In the genomic region with DNA sequence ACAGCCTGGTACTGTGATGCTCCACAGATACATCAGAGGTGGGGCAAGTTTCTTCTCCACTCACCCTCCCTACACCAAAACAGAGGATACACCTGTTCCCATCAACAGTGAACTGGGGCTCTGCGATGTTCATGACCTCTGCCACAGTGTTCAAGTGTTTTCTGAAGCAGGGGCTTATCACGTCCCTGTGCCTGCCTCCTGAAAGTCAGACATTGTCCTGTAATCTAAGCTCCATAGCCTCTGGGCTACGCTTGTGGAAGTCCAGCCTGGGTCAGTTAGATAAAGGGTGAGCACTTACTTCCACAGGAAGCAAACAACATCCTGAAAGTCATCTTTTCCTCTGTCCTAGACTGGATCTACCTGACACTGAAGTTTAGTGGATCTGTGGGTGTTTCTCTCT, we compare ENCODE assay signal across 16 cellular contexts. TPM values are rescaled to one million over a fixed set of nuclear protein-coding genes. Genes with fewer than 3 reads are reported as not detected.
"Had no signal": no experiment of that assay in that cellular context is flagged by ENCODE, and none has a peak within 500 bp of the region (broad histone marks: within the 10 kb centered on the region; RNA-seq: fewer than 3 reads in every experiment).

No MANE protein-coding gene starts in this region.

- H3K9me3 ChIP-seq: ascending aorta, breast epithelium, ovary, tibial artery had no signal

- ATAC-seq: activated T-helper 17 cell treated with anti-CD3 and anti-CD28 coated beads, Interleukin-2, amount 50 U/mL, for 72 hours; esophagus mucosa had no signal

- DNase-seq: activated CD4-positive, alpha-beta T cell treated with anti-CD3 and anti-CD28 coated beads for 1 hour; activated CD4-positive, alpha-beta T cell treated with anti-CD3 and anti-CD28 coated beads, Interleukin-2, amount 50 U/mL, for 4 hours; activated naive CD4-positive, alpha-beta T cell treated with anti-CD3 and anti-CD28 coated beads for 36 hours; kidney glomerular epithelial cell; midbrain; ovary; stimulated activated CD4-positive, alpha-beta T cell treated with anti-CD3 and anti-CD28 coated beads, Interleukin-2, amount 100 ng/mL, for 48 hours; stimulated activated naive CD4-positive, alpha-beta T cell; T-helper 2 cell; tibial artery had no signal

- H3K4me3 ChIP-seq: ascending aorta, breast epithelium, lung, ovary, tibial artery had no signal

- H3K4me1 ChIP-seq: ascending aorta, breast epithelium, tibial artery had no signal

- H3K36me3 ChIP-seq: ascending aorta, breast epithelium, ovary, tibial artery had no signal

- H3K27ac ChIP-seq: ascending aorta, breast epithelium, ovary, tibial artery had no signal

- H3K27me3 ChIP-seq: ascending aorta, breast epithelium, ovary, tibial artery had no signal

RNA-seq across cellular contexts. Expression of a gene that starts 20.2 kb away (rescaled TPM):
- total RNA-seq: activated naive CD4-positive, alpha-beta T cell treated with anti-CD3 and anti-CD28 coated beads for 36 hours; activated T-helper 17 cell treated with anti-CD3 and anti-CD28 coated beads, Interleukin-2, amount 50 U/mL, for 72 hours; esophagus mucosa; glomerular endothelial cell had no signal
